In genomic region chr3:197761784-197762183, GRCh38 we compare ENCODE assay signal across 8 cellular contexts.
"Had no signal": no experiment of that assay in that cellular context is flagged by ENCODE, and none has a peak within 500 bp of the region (broad histone marks: within the 10 kb centered on the region; RNA-seq: fewer than 3 reads in every experiment).

No MANE protein-coding gene starts in this region.

- FAIRE-seq: G401.6, GM12878, GM12891, GM12892, GM18507, GM19239 had no signal

- DNase-seq: GDM1, GF-D8 had no signal

- H3K4me3 ChIP-seq: GM12878 had no signal

- ATAC-seq: GM12878 had no signal
